8 cellular contexts compared by ENCODE assay signal in the genomic region with DNA sequence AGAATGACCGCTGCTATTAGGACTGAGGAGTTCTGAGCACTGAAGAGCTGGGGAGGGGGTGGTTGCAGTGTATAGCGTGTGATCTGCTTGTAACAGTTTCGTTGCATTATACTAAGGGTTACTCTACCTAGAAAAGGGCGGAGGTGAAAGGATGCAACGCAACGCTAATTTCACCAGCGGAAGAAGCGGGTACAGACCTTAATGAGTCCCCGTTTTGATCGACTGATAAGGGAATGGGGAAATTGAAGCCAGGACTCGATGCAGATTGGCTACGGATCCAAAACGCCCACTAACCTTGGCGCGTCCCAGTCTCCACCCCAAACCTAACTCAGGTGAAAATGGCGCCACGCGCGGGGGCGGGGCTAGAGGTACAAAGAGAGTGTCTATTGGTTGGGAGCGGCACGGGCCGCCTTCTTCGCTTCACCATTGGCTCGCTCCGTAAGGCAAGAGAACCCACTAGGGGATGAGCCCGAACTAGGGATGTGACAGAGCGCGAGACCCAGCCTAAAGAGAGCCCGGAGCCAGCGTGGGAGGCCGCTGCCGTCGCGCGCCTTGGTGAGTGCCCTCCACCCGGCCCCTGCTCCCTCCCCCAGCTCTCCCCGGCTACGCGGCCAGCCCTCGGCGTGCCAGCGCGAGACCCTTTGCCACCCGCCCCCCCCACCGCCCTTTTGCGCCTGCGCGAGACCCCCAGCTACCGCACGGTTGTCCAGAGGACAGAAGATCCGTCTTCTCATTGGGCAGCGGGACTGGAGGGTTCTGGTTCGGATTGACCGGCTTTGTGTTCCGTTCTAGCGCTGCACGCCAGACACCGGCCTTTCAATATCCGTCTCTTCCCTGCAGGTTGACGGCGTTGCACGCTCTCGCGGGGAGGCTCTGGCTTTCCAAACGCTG.
DNase-seq lines count a peak whose midpoint lies in the region; ATAC-seq lines count a peak whose summit lies in the region.

A gene (plus strand): TSS at position 456 of the 891 bp plus-strand sequence. CDS start 1,964 bp downstream, outside the sequence.

- DNase-seq in AML-193 (lab: John Stamatoyannopoulos, UW) = peak; percentile 77 to 85
- DNase-seq in GM19238 (ENCODE audit: insufficient read length, low spot score) = peak; percentile 78
- DNase-seq in NCI-H510A treated with DMSO at 0.1 percent for 48 hours (lab: John Stamatoyannopoulos, UW) = peak; percentile 95
- DNase-seq in activated CD4-positive, alpha-beta T cell treated with anti-CD3 and anti-CD28 coated beads for 1 hour = peak; percentile 88
- peak; percentile 47 to 72 for DNase-seq in cerebellar nuclear complex (lab: John Stamatoyannopoulos, UW)
- DNase-seq in kidney glomerular epithelial cell (lab: John Stamatoyannopoulos, UW) = peak; percentile 76
- DNase-seq in stimulated activated CD4-positive, alpha-beta T cell treated with anti-CD3 and anti-CD28 coated beads, Interleukin-15, amount 100 ng/mL, for 48 hours (ENCODE audit: low read depth in 2 of 2) = peak; percentile 92

- peak; percentile 97 for ATAC-seq in HG03439 (IDR thresholded peaks at IDR 0.05; ENCODE audit: unreplicated experiment)

Comparison
In these comparisons a context has a peak if more than half of its experiments do, and no peak if none do; other contexts are left out.
1. Peak in every context shown above with its lines: DNase-seq and ATAC-seq.